ENCODE assay signal across 21 cellular contexts in the genomic region with DNA sequence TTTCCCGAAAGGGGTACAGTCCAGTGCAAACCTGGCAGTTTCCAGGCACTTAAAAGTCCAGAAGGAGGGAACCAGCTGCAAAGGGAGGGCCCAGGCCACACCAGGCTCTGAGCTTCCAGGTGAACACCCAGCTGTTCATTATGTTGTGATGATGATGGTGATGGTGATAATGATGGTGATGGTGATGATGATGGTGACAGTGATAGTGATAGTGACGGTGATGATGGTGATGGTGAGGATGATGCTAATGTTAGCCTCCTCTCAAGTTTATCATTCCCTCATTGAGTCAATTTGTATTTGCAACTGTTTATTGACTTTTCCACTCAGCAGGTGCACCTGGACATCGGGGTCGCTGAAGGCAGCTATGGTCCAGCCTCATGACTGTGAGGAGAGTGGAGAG.
DNase-seq lines count a peak whose midpoint lies in the region; ATAC-seq, FAIRE-seq and TF ChIP-seq lines count a peak whose summit lies in the region.
"Had no signal": no experiment of that assay in that cellular context is flagged by ENCODE, and none has a peak within 500 bp of the region (broad histone marks: within the 10 kb centered on the region; RNA-seq: fewer than 3 reads in every experiment).

No MANE protein-coding gene starts in this region.

- H3K27ac Mint-ChIP-seq in activated T-cell treated with anti-CD3 and anti-CD28 coated beads, Interleukin-2, amount 50 U/mL, for 72 hours, result no peak overlapping the region
- peak overlapping the region; percentile 51 to 52 for H3K27ac Mint-ChIP-seq in T-cell
- peak overlapping the region; percentile 84 to 89 for H3K27ac Mint-ChIP-seq in natural killer cell treated with Interleukin-12 subunit alpha and Interleukin-12 subunit beta and Interleukin-15 and Interleukin-18, amount 100 ng/mL, for 72 hours
- H3K27ac Mint-ChIP-seq: memory B cell had no signal

- peaks cover 0 to 3% of the 10 kb centered on the region in 2 donors for H3K36me3 Mint-ChIP-seq in activated T-cell treated with anti-CD3 and anti-CD28 coated beads, Interleukin-2, amount 50 U/mL, for 72 hours (ENCODE audit: insufficient read depth in 2 of 2)
- H3K36me3 Mint-ChIP-seq in activated T-cell treated with anti-CD3 and anti-CD28 coated beads, Interleukin-2, amount 50 U/mL, for 4 hours (ENCODE audit: insufficient read depth), result no peaks in the 10 kb centered on the region
- no peaks in the 10 kb centered on the region for H3K36me3 Mint-ChIP-seq in T-cell
- no peaks in the 10 kb centered on the region for H3K36me3 Mint-ChIP-seq in natural killer cell treated with Interleukin-12 subunit alpha and Interleukin-12 subunit beta and Interleukin-15 and Interleukin-18, amount 100 ng/mL, for 72 hours
- H3K36me3 Mint-ChIP-seq: memory B cell had no signal

- H3K4me3 ChIP-seq in coronary artery, result no peak overlapping the region
- H3K4me3 ChIP-seq: breast epithelium, colonic mucosa, Peyer's patch, smooth muscle cell, tibial artery had no signal

- TF ChIP-seq CTCF in coronary artery (IDR thresholded peaks at IDR 0.05), result no peak

- H3K4me1 Mint-ChIP-seq in activated T-cell treated with anti-CD3 and anti-CD28 coated beads, Interleukin-2, amount 50 U/mL, for 72 hours (ENCODE audit: low read depth), result peaks cover 78% of the 10 kb centered on the region
- H3K4me1 Mint-ChIP-seq in activated T-cell treated with anti-CD3 and anti-CD28 coated beads, Interleukin-2, amount 50 U/mL, for 4 hours (ENCODE audit: low read depth), result peaks cover 85% of the 10 kb centered on the region
- H3K4me1 Mint-ChIP-seq in T-cell, result peaks cover 55 to 86% (median 72%) of the 10 kb centered on the region in 3 donors
- H3K4me1 Mint-ChIP-seq in natural killer cell treated with Interleukin-12 subunit alpha and Interleukin-12 subunit beta and Interleukin-15 and Interleukin-18, amount 100 ng/mL, for 72 hours (ENCODE audit: low read depth in 2 of 2), result peaks cover 85 to 92% of the 10 kb centered on the region in 2 donors

- H3K27me3 Mint-ChIP-seq in activated T-cell treated with anti-CD3 and anti-CD28 coated beads, Interleukin-2, amount 50 U/mL, for 72 hours (ENCODE audit: low read depth), result no peaks in the 10 kb centered on the region
- H3K27me3 Mint-ChIP-seq in activated T-cell treated with anti-CD3 and anti-CD28 coated beads, Interleukin-2, amount 50 U/mL, for 4 hours (ENCODE audit: low read depth), result no peaks in the 10 kb centered on the region
- H3K27me3 Mint-ChIP-seq in T-cell, result peaks cover 0 to 3% of the 10 kb centered on the region in 2 donors
- no peaks in the 10 kb centered on the region for H3K27me3 Mint-ChIP-seq in natural killer cell treated with Interleukin-12 subunit alpha and Interleukin-12 subunit beta and Interleukin-15 and Interleukin-18, amount 100 ng/mL, for 72 hours

- TF ChIP-seq POLR2A in GM12891 (IDR thresholded peaks at IDR 0.05; ENCODE audit: low read depth, low read length), result no peak

- H3K9me3 Mint-ChIP-seq in activated T-cell treated with anti-CD3 and anti-CD28 coated beads, Interleukin-2, amount 50 U/mL, for 72 hours, result no peaks in the 10 kb centered on the region
- no peaks in the 10 kb centered on the region for H3K9me3 Mint-ChIP-seq in activated T-cell treated with anti-CD3 and anti-CD28 coated beads, Interleukin-2, amount 50 U/mL, for 4 hours
- no peaks in the 10 kb centered on the region for H3K9me3 Mint-ChIP-seq in T-cell
- H3K9me3 Mint-ChIP-seq in natural killer cell treated with Interleukin-12 subunit alpha and Interleukin-12 subunit beta and Interleukin-15 and Interleukin-18, amount 100 ng/mL, for 72 hours, result no peaks in the 10 kb centered on the region
- H3K9me3 Mint-ChIP-seq: memory B cell had no signal

- CTCF ChIA-PET in T-cell (lab: Charles Lee), result interaction anchor here (0.6 to 1.0 kb wide), 2 partner anchors 70 to 199 kb away, joined by 3 to 6 read pairs; a partner anchor contains a TSS

- no peak for DNase-seq in activated T-cell treated with anti-CD3 and anti-CD28 coated beads, Interleukin-2, amount 50 U/mL, for 72 hours
- DNase-seq in activated T-cell treated with anti-CD3 and anti-CD28 coated beads, Interleukin-2, amount 50 U/mL, for 4 hours, result no peak
- DNase-seq in GM12891 (ENCODE audit: insufficient read length, low spot score) (no peak), T-cell (no peak), hypothalamus (lab: John Stamatoyannopoulos, UW) (no peak), coronary artery (ENCODE audit: low spot score) (no peak)
- no peak for DNase-seq in natural killer cell treated with Interleukin-12 subunit alpha and Interleukin-12 subunit beta and Interleukin-15 and Interleukin-18, amount 100 ng/mL, for 72 hours (ENCODE audit: low spot score)
- DNase-seq: activated effector memory CD4-positive, alpha-beta T cell treated with Interleukin-2 at 50 U/mL for 16 hours; amniotic stem cell; colonic mucosa; Kasumi-1; NCI-H1105; NCI-H2081; NCI-H446; WERI-Rb-1 had no signal

- no peak for ATAC-seq in activated T-cell treated with anti-CD3 and anti-CD28 coated beads, Interleukin-2, amount 50 U/mL, for 72 hours (replicated peaks in 1 of 2)
- no peak for ATAC-seq in activated T-cell treated with anti-CD3 and anti-CD28 coated beads, Interleukin-2, amount 50 U/mL, for 4 hours
- ATAC-seq in T-cell (replicated peaks in 1 of 4) (no peak), HG03521 (IDR thresholded peaks at IDR 0.05; ENCODE audit: unreplicated experiment) (no peak)
- no peak for ATAC-seq in natural killer cell treated with Interleukin-12 subunit alpha and Interleukin-12 subunit beta and Interleukin-15 and Interleukin-18, amount 100 ng/mL, for 72 hours

- peak overlapping the region; percentile 1 to 3 for H3K4me3 Mint-ChIP-seq in activated T-cell treated with anti-CD3 and anti-CD28 coated beads, Interleukin-2, amount 50 U/mL, for 72 hours
- no peak overlapping the region for H3K4me3 Mint-ChIP-seq in activated T-cell treated with anti-CD3 and anti-CD28 coated beads, Interleukin-2, amount 50 U/mL, for 4 hours
- no peak overlapping the region for H3K4me3 Mint-ChIP-seq in T-cell
- H3K4me3 Mint-ChIP-seq in natural killer cell treated with Interleukin-12 subunit alpha and Interleukin-12 subunit beta and Interleukin-15 and Interleukin-18, amount 100 ng/mL, for 72 hours, result peak overlapping the region; percentile 59
- H3K4me3 Mint-ChIP-seq: memory B cell had no signal

- FAIRE-seq in GM12891 (lab: Jason Lieb, UNC), result peak; percentile 26

- POLR2A ChIA-PET in T-cell (lab: Charles Lee), result interaction anchor here (0.6 to 0.9 kb wide), 2 partner anchors 202 to 635 kb away, joined by 3 read pairs; no protein-coding TSS in a partner anchor

- H3K27ac ChIP-seq in coronary artery, result no peak overlapping the region
- H3K27ac ChIP-seq: breast epithelium, colonic mucosa, tibial artery, WERI-Rb-1 had no signal

TF ChIP-seq in GM12891, 5 proteins besides CTCF, POLR2A, EP300 and RAD21:
- no peak for TF ChIP-seq POU2F2 (IDR thresholded peaks at IDR 0.05; ENCODE audit: low read depth, low read length)
- TF ChIP-seq TAF1 (IDR thresholded peaks at IDR 0.05; ENCODE audit: low read depth, low read length), result no peak
- no peak for TF ChIP-seq SPI1 (IDR thresholded peaks at IDR 0.05; ENCODE audit: low read depth, low read length)
- no peak for TF ChIP-seq PAX5 (IDR thresholded peaks at IDR 0.05; ENCODE audit: insufficient read depth, low read length, severe bottlenecking)
- TF ChIP-seq POLR2AphosphoS5 (IDR thresholded peaks at IDR 0.05; ENCODE audit: low read depth, low read length), result no peak

Comparison
In these comparisons a context has a peak if more than half of its experiments do, and no peak if none do; other contexts are left out.
1. H3K4me3 Mint-ChIP-seq: peak in activated T-cell treated with anti-CD3 and anti-CD28 coated beads, Interleukin-2, amount 50 U/mL, for 72 hours (2 of 2) and natural killer cell treated with Interleukin-12 subunit alpha and Interleukin-12 subunit beta and Interleukin-15 and Interleukin-18, amount 100 ng/mL, for 72 hours (single experiment); none in activated T-cell treated with anti-CD3 and anti-CD28 coated beads, Interleukin-2, amount 50 U/mL, for 4 hours (single experiment) and T-cell (0 of 3).